9 cellular contexts compared by ENCODE assay signal in the genomic region with DNA sequence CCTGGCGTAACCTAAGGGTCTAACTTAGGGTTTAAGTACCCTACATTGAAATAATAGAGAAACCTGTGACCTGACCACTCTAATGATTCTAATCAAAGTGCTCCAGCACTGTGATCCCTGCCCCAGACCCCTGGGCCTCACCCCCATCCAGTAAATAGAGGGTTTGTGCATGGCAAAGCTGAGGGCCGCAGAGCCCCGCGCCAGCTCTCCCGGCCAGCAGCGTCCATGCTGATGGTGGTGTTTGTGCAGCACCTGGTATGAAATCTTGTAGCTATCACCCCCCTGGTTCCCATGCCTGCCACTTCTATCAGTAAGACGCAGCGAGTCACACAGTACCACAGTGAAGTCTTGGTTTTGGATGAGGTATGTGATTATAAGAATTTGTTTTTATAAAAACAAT.
"Had no signal": no experiment of that assay in that cellular context is flagged by ENCODE, and none has a peak within 500 bp of the region (broad histone marks: within the 10 kb centered on the region; RNA-seq: fewer than 3 reads in every experiment).

No MANE protein-coding gene starts in this region.

- H3K4me1 ChIP-seq: HAP-1 had no signal

- ATAC-seq: HCT116, HepG2, K562 had no signal

- H3K9me3 Mint-ChIP-seq: HFFc6 had no signal

- H3K4me3 ChIP-seq: GM23248, HAP-1, K562 had no signal

- H3K9ac ChIP-seq: GM23248 had no signal

- H3K9me3 ChIP-seq: HAP-1 had no signal

- H3K27ac ChIP-seq: GM23248, HL-60 had no signal

- H3K36me3 ChIP-seq: HAP-1 had no signal

- DNase-seq: GM23248, GOT3, H7, HFFc6 had no signal

- H3K4me3 Mint-ChIP-seq: HFFc6 had no signal

- H3K27ac Mint-ChIP-seq: HFFc6 had no signal
